Comparison of ENCODE assay signal across 13 cellular contexts in the genomic region with DNA sequence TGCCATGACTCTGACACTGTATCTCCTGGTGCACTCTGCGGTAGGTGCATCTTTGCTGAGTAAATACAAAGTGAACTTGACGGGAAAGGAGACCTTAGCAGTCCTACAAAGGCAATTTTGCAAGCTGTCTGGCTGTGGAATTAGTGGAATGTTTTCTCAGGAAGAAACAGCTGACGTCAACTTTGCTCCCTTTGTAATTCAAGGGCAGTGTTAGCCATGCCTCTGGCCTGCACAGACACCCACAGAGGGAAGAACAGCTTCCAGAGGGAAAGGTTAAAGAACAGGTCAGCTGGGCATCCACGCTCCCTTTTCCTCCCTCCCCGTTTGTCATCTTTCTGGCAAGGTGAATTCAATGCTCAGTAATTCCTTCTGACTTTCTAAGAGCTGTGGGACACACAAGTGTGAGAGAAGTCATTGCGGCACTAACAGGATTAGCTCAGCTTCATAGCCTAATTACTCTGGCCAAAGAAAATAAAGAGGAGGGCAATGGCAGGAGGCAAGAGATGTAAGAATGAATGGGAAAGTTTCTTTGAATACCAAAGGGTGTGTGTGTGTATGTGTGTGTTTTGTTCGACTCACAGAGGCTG.
DNase-seq lines count a peak whose midpoint lies in the region; ATAC-seq, FAIRE-seq and TF ChIP-seq lines count a peak whose summit lies in the region.
"Had no signal": no experiment of that assay in that cellular context is flagged by ENCODE, and none has a peak within 500 bp of the region (broad histone marks: within the 10 kb centered on the region; RNA-seq: fewer than 3 reads in every experiment).

No MANE protein-coding gene starts in this region.

- ATAC-seq in IMR-90 (ENCODE audit: low read depth) (peak; percentile 96), HepG2 (peak; percentile 99), thoracic aorta (ENCODE audit: insufficient number of reproducible peaks, low FRiP score, low read depth) (peak; percentile 19), HG03342 (IDR thresholded peaks at IDR 0.05; ENCODE audit: unreplicated experiment) (no peak)
- ATAC-seq in naive thymus-derived CD8-positive, alpha-beta T cell: no peak
- ATAC-seq: activated CD8-positive, alpha-beta memory T cell treated with anti-CD3 and anti-CD28 coated beads, Interleukin-2, amount 10 ng/mL, durations not matched to agents 7 days and 5 days had no signal

- 0 out of 2 replicates have a peak overlapping the region, but pooled peaks have one; percentile 22 for H3K4me2 ChIP-seq in IMR-90 (ENCODE audit: low read depth, low read length)
- H3K4me2 ChIP-seq in HepG2 (ENCODE audit: low read depth, low read length): no peak overlapping the region

- dilution Hi-C loops in IMR-90 (cut with HindIII; ENCODE audit: low sequenced_read_pairs, unreplicated experiment): no loop called here

- CTCF ChIA-PET in IMR-90 (lab: Yijun Ruan, JAX): no interaction called here
- CTCF ChIA-PET in HepG2 (lab: Yijun Ruan, JAX; ENCODE audit: low intra/inter-chr PET ratio, low total read pairs): no interaction called here

- H4K20me1 ChIP-seq in IMR-90 (ENCODE audit: insufficient read depth, low read length) (no peaks in the 10 kb centered on the region), HepG2 (ENCODE audit: insufficient read depth, low read length) (no peaks in the 10 kb centered on the region)

- H3K9me1 ChIP-seq in IMR-90 (ENCODE audit: insufficient read depth, low read length): no peaks in the 10 kb centered on the region

- TF ChIP-seq CTCF in IMR-90 (conservative IDR thresholded peaks at IDR 0.05; ENCODE audit: low read depth, low read length) (no peak), endothelial cell (IDR thresholded peaks at IDR 0.05; ENCODE audit: unreplicated experiment) (no peak), HepG2 (CRISPR knock-in tag; IDR thresholded peaks at IDR 0.05) (no peak), thoracic aorta (IDR thresholded peaks at IDR 0.05) (no peak)

- intact Hi-C loops in IMR-90 (cut with micrococcal nuclease) (no loop called here), HepG2 (cut with micrococcal nuclease; ENCODE audit: unreplicated experiment) (loop anchor here (1.0 kb wide), 1 partner anchor 31 kb away; no protein-coding TSS in a partner anchor)

- no peak overlapping the region for H2BK5ac ChIP-seq in IMR-90 (ENCODE audit: low read depth, low read length, poor library complexity, severe bottlenecking)

- no peak overlapping the region for H3K4ac ChIP-seq in IMR-90 (ENCODE audit: low read depth, low read length)

- H3K14ac ChIP-seq in IMR-90 (replicated peaks; ENCODE audit: low read depth, low read length): no peak overlapping the region

- H2AK5ac ChIP-seq in IMR-90 (ENCODE audit: low read depth, low read length): no peak overlapping the region

- H2AFZ ChIP-seq in IMR-90 (replicated peaks; ENCODE audit: low read length, poor library complexity) (no peak overlapping the region), HepG2 (ENCODE audit: low read length) (no peak overlapping the region)

- TF ChIP-seq POLR2A in IMR-90 (IDR thresholded peaks at IDR 0.05; ENCODE audit: low read depth, low read length) (no peak), HepG2 (IDR thresholded peaks at IDR 0.05; ENCODE audit: insufficient read depth in 1 of 2, low read depth in 2 of 2, low read length in 2 of 2) (no peak)

- H3K36me3 Mint-ChIP-seq in endothelial cell (ENCODE audit: low read depth, unreplicated experiment): no peaks in the 10 kb centered on the region
- no peaks in the 10 kb centered on the region for H3K36me3 Mint-ChIP-seq in naive thymus-derived CD8-positive, alpha-beta T cell
- H3K36me3 Mint-ChIP-seq: activated CD8-positive, alpha-beta memory T cell treated with anti-CD3 and anti-CD28 coated beads, Interleukin-2, amount 10 ng/mL, durations not matched to agents 7 days and 5 days; naive B cell had no signal

- no peak overlapping the region for H4K8ac ChIP-seq in IMR-90 (ENCODE audit: low read depth in 2 of 2, low read length in 2 of 2)

- no peak overlapping the region for H2AK9ac ChIP-seq in IMR-90 (replicated peaks; ENCODE audit: low read depth, low read length, poor library complexity)

- POLR2A ChIA-PET in IMR-90 (lab: Charles Lee; ENCODE audit: unreplicated experiment): no interaction called here
- POLR2A ChIA-PET in HepG2 (lab: Yijun Ruan, JAX): no interaction called here
- POLR2A ChIA-PET in naive thymus-derived CD8-positive, alpha-beta T cell (lab: Charles Lee): no interaction called here

- H3K27ac Mint-ChIP-seq in endothelial cell (ENCODE audit: unreplicated experiment): no peak overlapping the region
- H3K27ac Mint-ChIP-seq in naive thymus-derived CD8-positive, alpha-beta T cell: no peak overlapping the region
- H3K27ac Mint-ChIP-seq: activated CD8-positive, alpha-beta memory T cell treated with anti-CD3 and anti-CD28 coated beads, Interleukin-2, amount 10 ng/mL, durations not matched to agents 7 days and 5 days; naive B cell had no signal

- FAIRE-seq in HepG2 (lab: Jason Lieb, UNC): peak; percentile 95

- H3K4me3 ChIP-seq in IMR-90 (ENCODE audit: insufficient read depth, low read depth, low read length) (no peak overlapping the region), HepG2 (replicated peaks in 1 of 3; ENCODE audit: insufficient read depth in 1 of 3, low read depth in 2 of 3, low read length in 3 of 3) (no peak overlapping the region), thoracic aorta (peak overlapping the region; percentile 9)

- no peak overlapping the region for H3K18ac ChIP-seq in IMR-90 (ENCODE audit: low read depth, low read length)

- 0% methylated on average over 1 of the region's 7 CpGs; no CpG with 5 or more reads in 1 of the 2 experiments for WGBS in IMR-90 (ENCODE audit: extremely low coverage in 2 of 2, insufficient read length in 1 of 2), 2 experiments
- WGBS in HepG2 (ENCODE audit: low lambda C conversion rate): 4% methylated on average over 7 of the region's 7 CpGs

- H3K27me3 ChIP-seq in IMR-90 (ENCODE audit: control insufficient read depth, insufficient read depth, low read length) (no peaks in the 10 kb centered on the region), HepG2 (ENCODE audit: control insufficient read depth in 1 of 2, insufficient read depth in 2 of 2, low read length in 2 of 2) (no peaks in the 10 kb centered on the region), thoracic aorta (replicated peaks; ENCODE audit: insufficient read depth) (no peaks in the 10 kb centered on the region)

- no peak overlapping the region for H3K56ac ChIP-seq in IMR-90 (ENCODE audit: extremely low read depth, insufficient read depth, low read length)

- no peak overlapping the region for H2BK15ac ChIP-seq in IMR-90 (ENCODE audit: low read depth, low read length)

- H2BK20ac ChIP-seq in IMR-90 (ENCODE audit: low read depth, low read length): no peak overlapping the region

- no peaks in the 10 kb centered on the region for H3K79me1 ChIP-seq in IMR-90 (ENCODE audit: low read depth in 1 of 2, low read length in 2 of 2)

- no peaks in the 10 kb centered on the region for H3K27me3 Mint-ChIP-seq in endothelial cell (ENCODE audit: unreplicated experiment)
- no peaks in the 10 kb centered on the region for H3K27me3 Mint-ChIP-seq in naive thymus-derived CD8-positive, alpha-beta T cell
- H3K27me3 Mint-ChIP-seq: activated CD8-positive, alpha-beta memory T cell treated with anti-CD3 and anti-CD28 coated beads, Interleukin-2, amount 10 ng/mL, durations not matched to agents 7 days and 5 days; naive B cell had no signal

- no peak overlapping the region for H4K91ac ChIP-seq in IMR-90 (ENCODE audit: insufficient read depth, low read depth, low read length)

- no peaks in the 10 kb centered on the region for H3K4me1 ChIP-seq in IMR-90 (ENCODE audit: control insufficient read depth, insufficient read depth, low read length)
- H3K4me1 ChIP-seq in HepG2 (ENCODE audit: insufficient read depth, low read length): peaks cover 12% of the 10 kb centered on the region
- peaks cover 4 to 19% of the 10 kb centered on the region in 2 donors for H3K4me1 ChIP-seq in thoracic aorta (ENCODE audit: control insufficient read depth in 1 of 2, low read depth in 2 of 2)

- H3K4me3 Mint-ChIP-seq in endothelial cell (ENCODE audit: unreplicated experiment): no peak overlapping the region
- no peak overlapping the region for H3K4me3 Mint-ChIP-seq in naive thymus-derived CD8-positive, alpha-beta T cell
- H3K4me3 Mint-ChIP-seq: activated CD8-positive, alpha-beta memory T cell treated with anti-CD3 and anti-CD28 coated beads, Interleukin-2, amount 10 ng/mL, durations not matched to agents 7 days and 5 days; naive B cell had no signal

- H3K4me1 Mint-ChIP-seq in endothelial cell (ENCODE audit: unreplicated experiment): peaks cover 2% of the 10 kb centered on the region
- H3K4me1 Mint-ChIP-seq in naive thymus-derived CD8-positive, alpha-beta T cell: no peaks in the 10 kb centered on the region
- H3K4me1 Mint-ChIP-seq: activated CD8-positive, alpha-beta memory T cell treated with anti-CD3 and anti-CD28 coated beads, Interleukin-2, amount 10 ng/mL, durations not matched to agents 7 days and 5 days; naive B cell had no signal

- TF ChIP-seq EP300 in HepG2 (IDR thresholded peaks at IDR 0.05; ENCODE audit: low read depth in 2 of 2, low read length in 2 of 2): 0 out of 4 replicates have a peak, but pooled peaks of 1 of the 2 experiments have one; percentile 23
- TF ChIP-seq EP300 in HepG2 (CRISPR knock-in tag; IDR thresholded peaks at IDR 0.05; ENCODE audit: borderline replicate concordance): peak; percentile 46; the same call in 1 of the 2 replicates

- no peak for TF ChIP-seq RAD21 in IMR-90 (IDR thresholded peaks at IDR 0.05; ENCODE audit: low read length)
- no peak for TF ChIP-seq RAD21 in HepG2 (CRISPR knock-in tag; IDR thresholded peaks at IDR 0.05)

- DNase-seq in IMR-90 (peak; percentile 43), endothelial cell (ENCODE audit: low spot score) (peak; percentile 10), HepG2 (ENCODE audit: low spot score) (peak; percentile 92), thoracic aorta (ENCODE audit: low spot score) (no peak), DMS53 treated with DMSO at 0.1 percent for 48 hours (lab: John Stamatoyannopoulos, UW; ENCODE audit: unreplicated experiment) (no peak)
- no peak for DNase-seq in effector CD8-positive, alpha-beta T cell (lab: John Stamatoyannopoulos, UW)
- DNase-seq in naive thymus-derived CD8-positive, alpha-beta T cell: no peak
- DNase-seq: activated CD8-positive, alpha-beta memory T cell treated with anti-CD3 and anti-CD28 coated beads, Interleukin-2, amount 10 ng/mL, durations not matched to agents 7 days and 5 days; cortex of kidney; GF-D8; naive B cell; NCI-H1694 treated with DMSO at 0.1 percent for 48 hours had no signal

- no peaks in the 10 kb centered on the region for H3K9me3 ChIP-seq in IMR-90 (ENCODE audit: control insufficient read depth, insufficient read depth, low read length)
- H3K9me3 ChIP-seq in HepG2 (ENCODE audit: low read length): no peaks in the 10 kb centered on the region
- H3K9me3 ChIP-seq in thoracic aorta: no peaks in the 10 kb centered on the region

- BruUV-seq in IMR-90 (replicated peaks; lab: Mats Ljungman, UMichigan) (no TSS peak), HepG2 (replicated peaks; lab: Mats Ljungman, UMichigan) (no TSS peak)

- H3K36me3 ChIP-seq in IMR-90 (ENCODE audit: control insufficient read depth, insufficient read depth, low read length) (no peaks in the 10 kb centered on the region), HepG2 (replicated peaks in 1 of 2; ENCODE audit: control insufficient read depth in 1 of 2, insufficient read depth in 2 of 2, low read length in 2 of 2) (no peaks in the 10 kb centered on the region), thoracic aorta (no peaks in the 10 kb centered on the region)

- no peaks in the 10 kb centered on the region for H3K79me2 ChIP-seq in HepG2 (ENCODE audit: insufficient read depth, low read length)

- no peaks in the 10 kb centered on the region for H3K9me3 Mint-ChIP-seq in endothelial cell (ENCODE audit: unreplicated experiment)
- peaks cover 0 to 9% (median 0%) of the 10 kb centered on the region in 9 donors for H3K9me3 Mint-ChIP-seq in naive thymus-derived CD8-positive, alpha-beta T cell

- no peak overlapping the region for H2BK120ac ChIP-seq in IMR-90 (ENCODE audit: low read depth, low read length)

- no peak overlapping the region for H3K23ac ChIP-seq in IMR-90 (ENCODE audit: low read depth, low read length)

- H4K5ac ChIP-seq in IMR-90 (ENCODE audit: low read depth, low read length): no peak overlapping the region

- H3K9ac ChIP-seq in IMR-90 (ENCODE audit: low read depth, low read length) (no peak overlapping the region), HepG2 (ENCODE audit: insufficient read depth, low read depth, low read length) (no peak overlapping the region)

- H3K27ac ChIP-seq in IMR-90 (ENCODE audit: insufficient read depth, low read length) (no peak overlapping the region), HepG2 (ENCODE audit: extremely low read length, insufficient read depth, low read length) (no peak overlapping the region), thoracic aorta (peak overlapping the region in 1 of 2 donors; percentile 37)

- in situ Hi-C loops in IMR-90 (cut with MboI; ENCODE audit: low sequenced_read_pairs) (no loop called here), HepG2 (cut with HindIII; ENCODE audit: extremely low pct_ligation_motif_present, low pct_unique_long_range_greater_than_20kb) (no loop called here)

Comparison
In these comparisons a context has a peak if more than half of its experiments do, and no peak if none do; other contexts are left out.
1. ATAC-seq: peak in IMR-90 (single experiment), HepG2 (single experiment) and thoracic aorta (single experiment); none in HG03342 (single experiment) and naive thymus-derived CD8-positive, alpha-beta T cell (0 of 2).
2. DNase-seq: peak in IMR-90 (single experiment), endothelial cell (single experiment) and HepG2 (single experiment); none in thoracic aorta (single experiment), DMS53 treated with DMSO at 0.1 percent for 48 hours (single experiment), effector CD8-positive, alpha-beta T cell (single experiment) and naive thymus-derived CD8-positive, alpha-beta T cell (0 of 10).